Comparison of ENCODE assay signal across 12 cellular contexts in the genomic region with DNA sequence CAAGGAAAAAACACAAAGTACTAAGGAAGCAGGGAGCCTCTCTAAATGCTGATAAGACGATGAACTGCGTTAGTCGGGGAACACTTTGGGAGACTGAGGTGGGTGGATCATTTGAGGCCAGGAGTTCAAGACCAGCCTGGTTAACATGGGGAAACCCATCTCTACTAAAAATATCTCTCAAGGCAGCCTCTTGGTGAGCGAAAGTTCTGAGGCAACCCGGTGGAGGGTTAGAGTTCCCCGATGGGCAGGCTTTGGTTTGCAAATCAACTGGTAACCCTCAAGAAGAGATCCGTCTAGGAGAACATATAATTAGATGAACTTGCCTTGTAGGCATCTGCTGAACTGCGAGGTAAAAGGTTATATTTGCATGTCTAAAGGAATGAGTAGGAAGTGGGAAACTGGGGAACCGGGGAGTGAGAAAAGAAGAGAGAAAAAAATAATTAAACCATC. TPM values are rescaled to one million over a fixed set of nuclear protein-coding genes. Genes with fewer than 3 reads are reported as not detected.
DNase-seq lines count a peak whose midpoint lies in the region; ATAC-seq and TF ChIP-seq lines count a peak whose summit lies in the region.
"Had no signal": no experiment of that assay in that cellular context is flagged by ENCODE, and none has a peak within 500 bp of the region (broad histone marks: within the 10 kb centered on the region; RNA-seq: fewer than 3 reads in every experiment).

No MANE protein-coding gene starts in this region.

- intact Hi-C loops in activated CD8-positive, alpha-beta T cell treated with anti-CD3 and anti-CD28 coated beads for 36 hours (cut with micrococcal nuclease), result no loop called here

- peak overlapping the region; percentile 73 for H3K27ac Mint-ChIP-seq in stimulated activated naive B cell treated with anti-CD40 and anti-IgM and Interleukin-4, amounts not matched to agents 10 μg/mL and 1 μg/mL and 100 μg/mL, for 72 hours
- no peak overlapping the region for H3K27ac Mint-ChIP-seq in activated CD8-positive, alpha-beta T cell treated with anti-CD3 and anti-CD28 coated beads for 36 hours
- H3K27ac Mint-ChIP-seq: activated naive CD4-positive, alpha-beta T cell treated with anti-CD3 and anti-CD28 coated beads for 36 hours had no signal

- H3K36me3 Mint-ChIP-seq in stimulated activated naive B cell treated with anti-CD40 and anti-IgM and Interleukin-4, amounts not matched to agents 10 μg/mL and 1 μg/mL and 100 μg/mL, for 72 hours, result peaks cover 3 to 5% of the 10 kb centered on the region in 2 donors
- no peaks in the 10 kb centered on the region for H3K36me3 Mint-ChIP-seq in activated CD8-positive, alpha-beta T cell treated with anti-CD3 and anti-CD28 coated beads for 36 hours (ENCODE audit: low read depth)

- ATAC-seq in GM19025 (IDR thresholded peaks at IDR 0.05; ENCODE audit: low read depth, unreplicated experiment), result peak; percentile 81
- ATAC-seq in HG02642 (IDR thresholded peaks at IDR 0.05; ENCODE audit: poor library complexity, unreplicated experiment), result peak; percentile 77
- peak; percentile 56 for ATAC-seq in HG03558 (IDR thresholded peaks at IDR 0.05; ENCODE audit: extremely low read depth, unreplicated experiment)
- peak; percentile 60 to 77 for ATAC-seq in stimulated activated naive B cell treated with anti-CD40 and anti-IgM and Interleukin-4, amounts not matched to agents 10 μg/mL and 1 μg/mL and 100 μg/mL, for 72 hours (replicated peaks)
- ATAC-seq in activated CD8-positive, alpha-beta T cell treated with anti-CD3 and anti-CD28 coated beads for 36 hours, result no peak
- ATAC-seq: stimulated activated naive CD8-positive, alpha-beta T cell treated with anti-CD3 and anti-CD28 coated beads, Interleukin-15, amount 100 ng/mL, for 72 hours had no signal

- H3K27me3 Mint-ChIP-seq in stimulated activated naive B cell treated with anti-CD40 and anti-IgM and Interleukin-4, amounts not matched to agents 10 μg/mL and 1 μg/mL and 100 μg/mL, for 72 hours, result no peaks in the 10 kb centered on the region
- no peaks in the 10 kb centered on the region for H3K27me3 Mint-ChIP-seq in activated CD8-positive, alpha-beta T cell treated with anti-CD3 and anti-CD28 coated beads for 36 hours

- POLR2A ChIA-PET in activated CD8-positive, alpha-beta T cell treated with anti-CD3 and anti-CD28 coated beads for 36 hours (lab: Charles Lee), result no interaction called here

- H3K4me1 Mint-ChIP-seq in stimulated activated naive B cell treated with anti-CD40 and anti-IgM and Interleukin-4, amounts not matched to agents 10 μg/mL and 1 μg/mL and 100 μg/mL, for 72 hours, result peaks cover 35 to 56% of the 10 kb centered on the region in 2 donors
- peaks cover 16% of the 10 kb centered on the region for H3K4me1 Mint-ChIP-seq in activated CD8-positive, alpha-beta T cell treated with anti-CD3 and anti-CD28 coated beads for 36 hours (ENCODE audit: low read depth)

- H3K9me3 Mint-ChIP-seq in stimulated activated naive B cell treated with anti-CD40 and anti-IgM and Interleukin-4, amounts not matched to agents 10 μg/mL and 1 μg/mL and 100 μg/mL, for 72 hours, result no peaks in the 10 kb centered on the region
- H3K9me3 Mint-ChIP-seq in activated CD8-positive, alpha-beta T cell treated with anti-CD3 and anti-CD28 coated beads for 36 hours, result no peaks in the 10 kb centered on the region
- H3K9me3 Mint-ChIP-seq: activated naive CD4-positive, alpha-beta T cell treated with anti-CD3 and anti-CD28 coated beads for 36 hours; stimulated activated naive CD8-positive, alpha-beta T cell treated with anti-CD3 and anti-CD28 coated beads, Interleukin-15, amount 100 ng/mL, for 72 hours had no signal

- CTCF ChIA-PET in activated CD8-positive, alpha-beta T cell treated with anti-CD3 and anti-CD28 coated beads for 36 hours (lab: Charles Lee), result interaction anchor here (0.9 to 1.0 kb wide), 2 partner anchors 11 to 102 kb away, joined by 3 read pairs; no protein-coding TSS in a partner anchor

- H3K4me3 Mint-ChIP-seq in stimulated activated naive B cell treated with anti-CD40 and anti-IgM and Interleukin-4, amounts not matched to agents 10 μg/mL and 1 μg/mL and 100 μg/mL, for 72 hours, result peak overlapping the region; percentile 23 to 46
- no peak overlapping the region for H3K4me3 Mint-ChIP-seq in activated CD8-positive, alpha-beta T cell treated with anti-CD3 and anti-CD28 coated beads for 36 hours
- H3K4me3 Mint-ChIP-seq: activated naive CD4-positive, alpha-beta T cell treated with anti-CD3 and anti-CD28 coated beads for 36 hours; stimulated activated naive CD8-positive, alpha-beta T cell treated with anti-CD3 and anti-CD28 coated beads, Interleukin-15, amount 100 ng/mL, for 72 hours had no signal

- DNase-seq in stimulated activated naive B cell treated with anti-CD40 and anti-IgM and Interleukin-4, amounts not matched to agents 10 μg/mL and 1 μg/mL and 100 μg/mL, for 72 hours, result peak; percentile 22
- DNase-seq in SIG-M5 (lab: John Stamatoyannopoulos, UW), result no peak
- DNase-seq in NCI-H146 treated with DMSO at 0.1 percent for 48 hours (lab: John Stamatoyannopoulos, UW; ENCODE audit: unreplicated experiment), result no peak
- no peak for DNase-seq in activated CD8-positive, alpha-beta T cell treated with anti-CD3 and anti-CD28 coated beads for 36 hours
- DNase-seq: activated naive CD4-positive, alpha-beta T cell treated with anti-CD3 and anti-CD28 coated beads for 36 hours; NCI-H2227 treated with DMSO at 0.1 percent for 48 hours; Right ventricle myocardium superior; stimulated activated CD4-positive, alpha-beta T cell treated with anti-CD3 and anti-CD28 coated beads, Interleukin-1b, Interleukin-23, amount 100 ng/mL, for 48 hours; stimulated activated naive CD8-positive, alpha-beta T cell treated with anti-CD3 and anti-CD28 coated beads, Interleukin-15, amount 100 ng/mL, for 72 hours had no signal

- TF ChIP-seq CTCF in activated CD8-positive, alpha-beta T cell treated with anti-CD3 and anti-CD28 coated beads for 36 hours (IDR thresholded peaks at IDR 0.05), result no peak

RNA-seq across cellular contexts. Expression of gene WSB1, which starts 44.6 kb away (rescaled TPM):
- 100 to 1,000 TPM; 224 to 231 TPM for total RNA-seq in activated CD8-positive, alpha-beta T cell treated with anti-CD3 and anti-CD28 coated beads for 36 hours
